7 cellular contexts compared by ENCODE assay signal in genomic region chr12:55706840-55707671, GRCh38. TPM values are rescaled to one million over a fixed set of nuclear protein-coding genes. Genes with fewer than 3 reads are reported as not detected.
DNase-seq lines count a peak whose midpoint lies in the region; ATAC-seq, FAIRE-seq and TF ChIP-seq lines count a peak whose summit lies in the region.
"Had no signal": no experiment of that assay in that cellular context is flagged by ENCODE, and none has a peak within 500 bp of the region (broad histone marks: within the 10 kb centered on the region; RNA-seq: fewer than 3 reads in every experiment).

No MANE protein-coding gene starts in this region.

- CTCF ChIA-PET in activated naive CD4-positive, alpha-beta T cell treated with anti-CD3 and anti-CD28 coated beads, Interleukin-2, amount 10 ng/mL, durations not matched to agents 7 days and 5 days (lab: Charles Lee), result interaction anchor here (0.6 to 2.4 kb wide), 5 partner anchors 10 to 62 kb away, joined by 3 to 8 read pairs (median 6); no protein-coding TSS in a partner anchor

- DNase-seq in activated naive CD4-positive, alpha-beta T cell treated with anti-CD3 and anti-CD28 coated beads, Interleukin-2, amount 10 ng/mL, durations not matched to agents 7 days and 5 days, result no peak
- DNase-seq in activated naive CD4-positive, alpha-beta T cell (lab: John Stamatoyannopoulos, UW), result no peak
- DNase-seq in heart left ventricle, result peak in 3 of 5 donors; percentile 36 to 72 (median 61)
- no peak for DNase-seq in suprapubic skin (ENCODE audit: low spot score in 2 of 2)
- no peak for DNase-seq in H54 (ENCODE audit: insufficient read length, low spot score)
- no peak for DNase-seq in stimulated activated CD4-positive, alpha-beta T cell treated with anti-CD3 and anti-CD28 coated beads, Interleukin-15, amount 100 ng/mL, for 24 hours

- no peak for ATAC-seq in heart left ventricle

- H3K4me3 ChIP-seq in heart left ventricle (peak overlapping the region; percentile 48 to 87 (median 71)), suprapubic skin (peak overlapping the region; percentile 63)

- intact Hi-C loops in heart left ventricle (cut with DNase I), result no loop called here

- H3K4me3 Mint-ChIP-seq in activated naive CD4-positive, alpha-beta T cell treated with anti-CD3 and anti-CD28 coated beads, Interleukin-2, amount 10 ng/mL, durations not matched to agents 7 days and 5 days, result peak overlapping the region; percentile 76

- H3K9me3 ChIP-seq in heart left ventricle (no peaks in the 10 kb centered on the region), suprapubic skin (no peaks in the 10 kb centered on the region)

- no peak for TF ChIP-seq EP300 in suprapubic skin (IDR thresholded peaks at IDR 0.05)

- H3K36me3 Mint-ChIP-seq in activated naive CD4-positive, alpha-beta T cell treated with anti-CD3 and anti-CD28 coated beads, Interleukin-2, amount 10 ng/mL, durations not matched to agents 7 days and 5 days, result no peaks in the 10 kb centered on the region

- H3K27ac ChIP-seq in heart left ventricle (peak overlapping the region; percentile 65 to 99 (median 92)), suprapubic skin (peak overlapping the region; percentile 50)

- 2 to 16% (median 8%) methylated on average over 13 to 23 of the region's 23 CpGs for WGBS in heart left ventricle, 4 donors
- WGBS in suprapubic skin, result 14% methylated on average over 23 of the region's 23 CpGs

- peaks cover 0 to 61% (median 30%) of the 10 kb centered on the region in 12 donors for H3K4me1 ChIP-seq in heart left ventricle
- peaks cover 22% of the 10 kb centered on the region for H3K4me1 ChIP-seq in suprapubic skin

- FAIRE-seq in H54 (lab: Jason Lieb, UNC), result no peak
- FAIRE-seq: islet of Langerhans had no signal

- peaks cover 0 to 8% (median 0%) of the 10 kb centered on the region in 9 donors for H3K36me3 ChIP-seq in heart left ventricle
- no peaks in the 10 kb centered on the region for H3K36me3 ChIP-seq in suprapubic skin

- H3K4me1 Mint-ChIP-seq in activated naive CD4-positive, alpha-beta T cell treated with anti-CD3 and anti-CD28 coated beads, Interleukin-2, amount 10 ng/mL, durations not matched to agents 7 days and 5 days, result peaks cover 20% of the 10 kb centered on the region

- peaks cover 72% of the 10 kb centered on the region for H3K27me3 Mint-ChIP-seq in activated naive CD4-positive, alpha-beta T cell treated with anti-CD3 and anti-CD28 coated beads, Interleukin-2, amount 10 ng/mL, durations not matched to agents 7 days and 5 days

- no peaks in the 10 kb centered on the region for H3K27me3 ChIP-seq in heart left ventricle
- H3K27me3 ChIP-seq in suprapubic skin, result peaks cover 12% of the 10 kb centered on the region

- H3K27ac Mint-ChIP-seq in activated naive CD4-positive, alpha-beta T cell treated with anti-CD3 and anti-CD28 coated beads, Interleukin-2, amount 10 ng/mL, durations not matched to agents 7 days and 5 days, result no peak overlapping the region

- no peaks in the 10 kb centered on the region for H3K9me3 Mint-ChIP-seq in activated naive CD4-positive, alpha-beta T cell treated with anti-CD3 and anti-CD28 coated beads, Interleukin-2, amount 10 ng/mL, durations not matched to agents 7 days and 5 days

- no peak for TF ChIP-seq POLR2A in heart left ventricle (IDR thresholded peaks at IDR 0.05)
- no peak for TF ChIP-seq POLR2A in suprapubic skin (IDR thresholded peaks at IDR 0.05)
- no peak for TF ChIP-seq POLR2A in H54 (IDR thresholded peaks at IDR 0.05; ENCODE audit: low read depth, low read length)

- no peak for TF ChIP-seq CTCF in heart left ventricle (IDR thresholded peaks at IDR 0.05)
- TF ChIP-seq CTCF in suprapubic skin (IDR thresholded peaks at IDR 0.05), result no peak

RNA-seq across cellular contexts. Expression of gene ITGA7, which starts 0.6 kb away (rescaled TPM):
- total RNA-seq in heart left ventricle, result 1,000 to 10,000 TPM in 1 of 9 donors, 100 to 1,000 TPM in 8; 199 to 1,007 (median 620) TPM
- polyA plus RNA-seq in heart left ventricle, result 100 to 1,000 TPM; 173 to 573 TPM
- total RNA-seq in suprapubic skin, result 10 to 100 TPM in 3 of 4 donors, 1 to 10 TPM in 1; 9.5 to 20.6 (median 15.8) TPM

RNA-seq across cellular contexts. Expression of gene BLOC1S1, which starts 8.8 kb away (rescaled TPM):
- total RNA-seq in heart left ventricle (100 to 1,000 TPM in 5 of 9 donors, 10 to 100 TPM in 4; 71.3 to 173 (median 131) TPM), suprapubic skin (100 to 1,000 TPM in 3 of 4 donors, 10 to 100 TPM in 1; 92.7 to 166 (median 139) TPM)
- polyA plus RNA-seq in heart left ventricle, result 100 to 1,000 TPM; 187 to 314 TPM

RNA-seq across cellular contexts. Expression of gene RDH5, which starts 13.1 kb away (rescaled TPM):
- total RNA-seq in heart left ventricle (10 to 100 TPM in 8 of 9 donors, 1 to 10 TPM in 1; 5.9 to 20.5 (median 16.2) TPM), suprapubic skin (10 to 100 TPM in 2 of 4 donors, 1 to 10 TPM in 2; 5.7 to 15.3 (median 9.5) TPM)
- 10 to 100 TPM; 25.8 to 42.4 TPM for polyA plus RNA-seq in heart left ventricle

RNA-seq across cellular contexts. Expression of gene CD63, which starts 21.8 kb away (rescaled TPM):
- total RNA-seq in heart left ventricle (1,000 to 10,000 TPM in 3 of 9 donors, 100 to 1,000 TPM in 6; 475 to 1,670 (median 767) TPM), suprapubic skin (100 to 1,000 TPM; 176 to 303 (median 193) TPM)
- 1,000 to 10,000 TPM; 1,034 to 2,790 TPM for polyA plus RNA-seq in heart left ventricle

RNA-seq across cellular contexts. Expression of gene GDF11, which starts 35.9 kb away (rescaled TPM):
- total RNA-seq in heart left ventricle (10 to 100 TPM in 7 of 9 donors, 1 to 10 TPM in 2; 7.8 to 18.2 (median 12.4) TPM), suprapubic skin (1 to 10 TPM in 3 of 4 donors, under 1 TPM in 1; 0.68 to 3.8 (median 2.0) TPM)
- 10 to 100 TPM in 1 of 2 donors, 1 to 10 TPM in 1; 6.9 to 15.7 TPM for polyA plus RNA-seq in heart left ventricle

Comparison
In these comparisons a context has a peak if more than half of its experiments do, and no peak if none do; other contexts are left out.
1. DNase-seq: peak in heart left ventricle (3 of 5); none in activated naive CD4-positive, alpha-beta T cell treated with anti-CD3 and anti-CD28 coated beads, Interleukin-2, amount 10 ng/mL, durations not matched to agents 7 days and 5 days (single experiment), activated naive CD4-positive, alpha-beta T cell (0 of 4), suprapubic skin (0 of 2), H54 (single experiment) and stimulated activated CD4-positive, alpha-beta T cell treated with anti-CD3 and anti-CD28 coated beads, Interleukin-15, amount 100 ng/mL, for 24 hours (single experiment).
2. RNA of gene ITGA7, which starts 0.6 kb away (total RNA-seq): 199 to 1,007 TPM in heart left ventricle; 9.5 to 20.6 TPM in suprapubic skin; every median in the first group is over 4 times any median in the second.